20 cellular contexts compared by ENCODE assay signal in the genomic region with DNA sequence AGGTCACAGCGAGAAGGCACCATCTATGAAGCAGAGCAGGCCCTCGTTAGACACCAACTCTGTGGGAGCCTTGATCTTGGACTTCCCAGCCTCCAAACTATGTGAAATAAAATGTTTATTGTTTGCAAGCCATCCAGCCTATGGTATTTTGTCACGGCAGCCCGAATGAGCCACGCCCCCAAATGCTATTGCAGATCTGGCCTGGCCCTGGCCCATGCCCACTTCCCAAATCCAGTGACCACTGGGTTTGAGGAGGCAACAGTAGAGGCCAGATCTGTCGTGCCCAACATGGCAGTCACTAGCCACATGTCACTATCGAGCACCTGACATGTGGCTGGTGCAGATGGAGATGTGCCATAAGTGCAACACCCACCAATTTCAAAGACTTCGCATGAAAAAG. TPM values are rescaled to one million over a fixed set of nuclear protein-coding genes. Genes with fewer than 3 reads are reported as not detected.
DNase-seq lines count a peak whose midpoint lies in the region; ATAC-seq, FAIRE-seq and TF ChIP-seq lines count a peak whose summit lies in the region.
"Had no signal": no experiment of that assay in that cellular context is flagged by ENCODE, and none has a peak within 500 bp of the region (broad histone marks: within the 10 kb centered on the region; RNA-seq: fewer than 3 reads in every experiment).

No MANE protein-coding gene starts in this region.

- H3K36me3 Mint-ChIP-seq in activated naive CD4-positive, alpha-beta T cell treated with anti-CD3 and anti-CD28 coated beads for 36 hours (ENCODE audit: low read depth): peaks cover 19% of the 10 kb centered on the region
- peaks cover 25% of the 10 kb centered on the region for H3K36me3 Mint-ChIP-seq in stimulated activated memory B cell treated with anti-CD40 and anti-IgM and Interleukin-4, amounts not matched to agents 10 μg/mL and 1 μg/mL and 100 μg/mL, for 72 hours

- WGBS in GM12878 (ENCODE audit: insufficient coverage, insufficient replicate concordance, low lambda C conversion rate, missing lambda C conversion rate): 79% methylated on average over 8 of the region's 8 CpGs
- 88 to 92% (median 91%) methylated on average over 8 of the region's 8 CpGs for WGBS in ovary, 3 donors

- no peaks in the 10 kb centered on the region for H3K27me3 Mint-ChIP-seq in activated naive CD4-positive, alpha-beta T cell treated with anti-CD3 and anti-CD28 coated beads for 36 hours (ENCODE audit: low read depth)
- no peaks in the 10 kb centered on the region for H3K27me3 Mint-ChIP-seq in stimulated activated memory B cell treated with anti-CD40 and anti-IgM and Interleukin-4, amounts not matched to agents 10 μg/mL and 1 μg/mL and 100 μg/mL, for 72 hours

- no peak for TF ChIP-seq POLR2A in GM12878 (IDR thresholded peaks at IDR 0.05; ENCODE audit: low read depth, low read length)
- no peak for TF ChIP-seq POLR2A in ovary (IDR thresholded peaks at IDR 0.05)

- no peak overlapping the region for H2AFZ ChIP-seq in OCI-LY7 (ENCODE audit: low read length)
- no peak overlapping the region for H2AFZ ChIP-seq in GM12878 (ENCODE audit: control insufficient read depth, low read depth, low read length)
- H2AFZ ChIP-seq: hepatocyte had no signal

- H3K4me2 ChIP-seq in OCI-LY7 (ENCODE audit: low read length) (peak overlapping the region; percentile 16; the same call in 1 of the 2 replicates), GM12878 (ENCODE audit: control insufficient read depth, insufficient read depth) (peak overlapping the region; percentile 42; the same call in 1 of the 2 replicates)
- H3K4me2 ChIP-seq: hepatocyte had no signal

- H3K4me1 ChIP-seq in OCI-LY7 (ENCODE audit: insufficient read depth, low read length, poor library complexity, severe bottlenecking): peaks cover 66% of the 10 kb centered on the region
- H3K4me1 ChIP-seq in GM12878 (ENCODE audit: control insufficient read depth, insufficient read depth, low read length): peaks cover 72% of the 10 kb centered on the region
- no peaks in the 10 kb centered on the region for H3K4me1 ChIP-seq in ovary (ENCODE audit: insufficient read depth)
- H3K4me1 ChIP-seq: ascending aorta had no signal

- POLR2A ChIA-PET in OCI-LY7 (lab: Charles Lee) (interaction anchor here (1.0 to 4.8 kb wide), 4 partner anchors 9 to 62 kb away, joined by 3 to 45 read pairs (median 22); no protein-coding TSS in a partner anchor), GM12878 (lab: Charles Lee) (interaction anchor here (1.0 to 4.7 kb wide), 3 partner anchors 8 to 26 kb away, joined by 4 to 104 read pairs (median 11); partner anchors contain the start of gene STK10)

- no peaks in the 10 kb centered on the region for H4K20me1 ChIP-seq in OCI-LY7 (ENCODE audit: insufficient read depth, low read length)
- peaks cover 10% of the 10 kb centered on the region for H4K20me1 ChIP-seq in GM12878 (ENCODE audit: control insufficient read depth, insufficient read depth)

- RAD21 ChIA-PET in GM12878 (lab: Charles Lee; ENCODE audit: unreplicated experiment): interaction anchor here (5.2 to 9.9 kb wide), 2 partner anchors 9 to 64 kb away, joined by 65 to 158 read pairs; partner anchors contain the start of gene STK10

- no peak overlapping the region for H3K9ac ChIP-seq in GM12878 (ENCODE audit: control insufficient read depth, insufficient read depth, low read length)

- no peak for TF ChIP-seq RAD21 in GM12878 (IDR thresholded peaks at IDR 0.05; ENCODE audit: insufficient read depth, low read depth, low read length)

- in situ Hi-C loops in GM12878 (cut with MboI): loop anchor here (5.0 kb wide), 1 partner anchor 65 kb away; no protein-coding TSS in a partner anchor

- H3K79me2 ChIP-seq in OCI-LY7 (ENCODE audit: insufficient read depth, low read depth, low read length) (peaks cover 79% of the 10 kb centered on the region), GM12878 (ENCODE audit: control insufficient read depth, insufficient read depth, low read length) (peaks cover 92% of the 10 kb centered on the region)

- no peak for DNase-seq in activated naive CD4-positive, alpha-beta T cell treated with anti-CD3 and anti-CD28 coated beads for 36 hours
- no peak for DNase-seq in activated naive CD4-positive, alpha-beta T cell treated with Interleukin-2 at 50 U/mL for 16 hours
- no peak for DNase-seq in OCI-LY7 (ENCODE audit: low spot score)
- no peak for DNase-seq in GM12878 (ENCODE audit: low read depth, low spot score)
- no peak for DNase-seq in ovary
- no peak for DNase-seq in nucleus accumbens (lab: John Stamatoyannopoulos, UW)
- DNase-seq: Calu3, kidney glomerular epithelial cell, NCI-H187 treated with DMSO at 0.1 percent for 48 hours, NCI-H446, occipital lobe, right cardiac atrium, SHP77, T1000 had no signal

- BruUV-seq in OCI-LY7 (replicated peaks; lab: Mats Ljungman, UMichigan): no TSS peak
- BruUV-seq in GM12878 (replicated peaks; lab: Mats Ljungman, UMichigan): no TSS peak

- H3K27me3 ChIP-seq in GM12878 (replicated peaks in 1 of 2; ENCODE audit: control insufficient read depth in 2 of 2, insufficient read depth in 2 of 2, low read length in 1 of 2) (no peaks in the 10 kb centered on the region), ovary (no peaks in the 10 kb centered on the region)
- H3K27me3 ChIP-seq: ascending aorta, hepatocyte had no signal

- H3K4me3 ChIP-seq in OCI-LY7 (ENCODE audit: low read depth, low read length, poor library complexity, severe bottlenecking): no peak overlapping the region
- no peak overlapping the region for H3K4me3 ChIP-seq in GM12878
- H3K4me3 ChIP-seq in ovary: no peak overlapping the region
- H3K4me3 ChIP-seq: ascending aorta, hepatocyte had no signal

- H3K27ac Mint-ChIP-seq in activated naive CD4-positive, alpha-beta T cell treated with anti-CD3 and anti-CD28 coated beads for 36 hours: peak overlapping the region; percentile 94
- peak overlapping the region; percentile 83 for H3K27ac Mint-ChIP-seq in stimulated activated memory B cell treated with anti-CD40 and anti-IgM and Interleukin-4, amounts not matched to agents 10 μg/mL and 1 μg/mL and 100 μg/mL, for 72 hours

- no peak for FAIRE-seq in GM12878 (lab: Jason Lieb, UNC)

- H3K4me1 Mint-ChIP-seq in activated naive CD4-positive, alpha-beta T cell treated with anti-CD3 and anti-CD28 coated beads for 36 hours (ENCODE audit: low read depth): peaks cover 91% of the 10 kb centered on the region
- peaks cover 80% of the 10 kb centered on the region for H3K4me1 Mint-ChIP-seq in stimulated activated memory B cell treated with anti-CD40 and anti-IgM and Interleukin-4, amounts not matched to agents 10 μg/mL and 1 μg/mL and 100 μg/mL, for 72 hours

- SMC1A ChIA-PET in GM12878 (lab: Charles Lee; ENCODE audit: uncharacterized antibody, unreplicated experiment): interaction anchor here (5.6 kb wide), 1 partner anchor 9 kb away, joined by 103 read pairs; the partner anchor contains the start of gene STK10

- CTCF ChIA-PET in activated naive CD4-positive, alpha-beta T cell treated with anti-CD3 and anti-CD28 coated beads for 36 hours (lab: Charles Lee): interaction anchor here (1.5 to 3.4 kb wide), 3 partner anchors 10 to 67 kb away, joined by 6 to 15 read pairs (median 7); partner anchors contain the start of gene STK10
- CTCF ChIA-PET in OCI-LY7 (lab: Charles Lee; ENCODE audit: unreplicated experiment): interaction anchor here (1.3 kb wide), 1 partner anchor 11 kb away, joined by 3 read pairs; the partner anchor contains the start of gene STK10
- CTCF ChIA-PET in GM12878 (lab: Yijun Ruan, JAX): interaction anchor here (6.1 kb wide), 1 partner anchor 9 kb away, joined by 74 read pairs; the partner anchor contains the start of gene STK10

- no peaks in the 10 kb centered on the region for H3K9me3 Mint-ChIP-seq in activated naive CD4-positive, alpha-beta T cell treated with anti-CD3 and anti-CD28 coated beads for 36 hours
- H3K9me3 Mint-ChIP-seq in stimulated activated memory B cell treated with anti-CD40 and anti-IgM and Interleukin-4, amounts not matched to agents 10 μg/mL and 1 μg/mL and 100 μg/mL, for 72 hours: no peaks in the 10 kb centered on the region

- intact Hi-C loops in activated naive CD4-positive, alpha-beta T cell treated with anti-CD3 and anti-CD28 coated beads for 36 hours (cut with micrococcal nuclease): loop anchor here (5.0 to 10.0 kb wide), 3 partner anchors 190 to 1882 kb away; partner anchors contain the start of gene LCP2
- intact Hi-C loops in OCI-LY7 (cut with micrococcal nuclease; ENCODE audit: unreplicated experiment) (no loop called here), GM12878 (cut with micrococcal nuclease; ENCODE audit: unreplicated experiment) (no loop called here), ovary (cut with DNase I) (no loop called here)

- H3K9me2 ChIP-seq in OCI-LY7 (ENCODE audit: insufficient read depth, low read length): no peaks in the 10 kb centered on the region

- no peak overlapping the region for H3K4me3 Mint-ChIP-seq in activated naive CD4-positive, alpha-beta T cell treated with anti-CD3 and anti-CD28 coated beads for 36 hours
- H3K4me3 Mint-ChIP-seq in stimulated activated memory B cell treated with anti-CD40 and anti-IgM and Interleukin-4, amounts not matched to agents 10 μg/mL and 1 μg/mL and 100 μg/mL, for 72 hours: no peak overlapping the region

- TF ChIP-seq CTCF in OCI-LY7 (conservative IDR thresholded peaks at IDR 0.05; ENCODE audit: low read length): no peak
- TF ChIP-seq CTCF in GM12878 (IDR thresholded peaks at IDR 0.05 in 2 of 3, conservative IDR thresholded peaks at IDR 0.05 in 1 of 3; ENCODE audit: control insufficient read depth in 2 of 3, extremely low read depth in 1 of 3, insufficient read depth in 1 of 3, low read depth in 3 of 3, low read length in 3 of 3): no peak
- TF ChIP-seq CTCF in ovary (IDR thresholded peaks at IDR 0.05): no peak

- H3K27ac ChIP-seq in OCI-LY7 (ENCODE audit: low read depth, low read length, poor library complexity, severe bottlenecking) (peak overlapping the region; percentile 87), GM12878 (ENCODE audit: control insufficient read depth, insufficient read depth) (no peak overlapping the region), ovary (no peak overlapping the region)
- H3K27ac ChIP-seq: ascending aorta, hepatocyte had no signal

- TF ChIP-seq EP300 in GM12878 (IDR thresholded peaks at IDR 0.05; ENCODE audit: borderline replicate concordance in 1 of 2, control insufficient read depth in 1 of 2, low read depth in 2 of 2, low read length in 2 of 2): no peak
- TF ChIP-seq EP300 in ovary (IDR thresholded peaks at IDR 0.05): no peak

- ATAC-seq in GM12878 (no peak), GM21515 (IDR thresholded peaks at IDR 0.05; ENCODE audit: unreplicated experiment) (no peak)
- no peak for ATAC-seq in stimulated activated memory B cell treated with anti-CD40 and anti-IgM and Interleukin-4, amounts not matched to agents 10 μg/mL and 1 μg/mL and 100 μg/mL, for 72 hours
- ATAC-seq: right cardiac atrium had no signal

- H3K9me3 ChIP-seq in OCI-LY7 (ENCODE audit: low read length) (no peaks in the 10 kb centered on the region; the same call in 1 of the 2 replicates), GM12878 (replicated peaks; ENCODE audit: control insufficient read depth, insufficient read depth, low read length) (no peaks in the 10 kb centered on the region; the same call in 2 of the 3 replicates), ovary (no peaks in the 10 kb centered on the region)
- H3K9me3 ChIP-seq: ascending aorta had no signal

- H3K36me3 ChIP-seq in OCI-LY7 (ENCODE audit: insufficient read depth, low read length) (peaks cover 20% of the 10 kb centered on the region), GM12878 (ENCODE audit: control insufficient read depth in 2 of 2, insufficient read depth in 2 of 2, low read length in 1 of 2) (peaks cover 9 to 21% of the 10 kb centered on the region in 2 experiments; a peak in 3 of 4 replicates), ovary (no peaks in the 10 kb centered on the region)
- H3K36me3 ChIP-seq: ascending aorta had no signal

RNA-seq across cellular contexts. Expression of gene STK10, which starts 10.8 kb away (rescaled TPM):
- total RNA-seq in activated naive CD4-positive, alpha-beta T cell treated with anti-CD3 and anti-CD28 coated beads for 36 hours: 10 to 100 TPM; 44.7 to 55.1 TPM
- total RNA-seq in OCI-LY7 (2014; rRNA removed; shearing (Covaris generic)): 53.1 and 53.7 TPM in 2 replicates
- total RNA-seq in OCI-LY7 (2022) (89.7 and 95.9 TPM in 2 replicates), GM12878 (2014; rRNA removed) (55.8 and 57.4 TPM in 2 replicates), GM12878 (2014; rRNA removed; fragmentation: Illumina TruSeq; extraction: Trizol) (46.1 and 46.9 TPM in 2 replicates), GM12878 (2021) (75.4 and 96.4 TPM in 2 replicates), ovary (10 to 100 TPM in 4 of 7 donors, 1 to 10 TPM in 3; 7.6 to 15.5 (median 10.0) TPM)
- total RNA-seq in GM12878 (2013; cell fraction: nucleolus; rRNA removed): 217 and 221 TPM in 2 replicates
- 28.9 TPM for polyA plus RNA-seq in GM12878 (2011; ENCODE audit: low read depth)
- polyA plus RNA-seq in GM12878 (2011; rRNA removed) (21.1 and 41.8 TPM in 2 replicates), GM12878 (2014; fragmentation: Illumina TruSeq; extraction: Trizol) (33.6 and 53.2 TPM in 2 replicates), GM12878 (2014; fragmentation: Nextera tagmentation; extraction: Ambion mirVana) (10 to 100 TPM; 14.2 to 20.4 TPM), GM12878 (2014; rRNA removed) (48.1 and 53.0 TPM in 2 replicates), GM12878 (2016; fragmentation: Nextera tagmentation; extraction: Ambion mirVana) (10 to 100 TPM; 54.9 to 55.3 TPM), ovary (1 to 10 TPM; 5.4 to 8.9 TPM)
- 45.3 and 48.2 TPM in 2 replicates for polyA plus RNA-seq in GM12878 (2011; cell fraction: cytosol; rRNA removed)
- polyA plus RNA-seq in GM12878 (2011; cell fraction: nucleus; rRNA removed): 80.4 and 105 TPM in 2 replicates
- 49.9 and 55.9 TPM in 2 replicates for polyA plus RNA-seq in GM12878 (2012)
- 68.4 and 96.0 TPM in 2 replicates for polyA minus RNA-seq in GM12878 (2011; rRNA and poly(A)+ RNA removed)
- 35.1 and 36.6 TPM in 2 replicates for polyA minus RNA-seq in GM12878 (2011; cell fraction: cytosol; rRNA and poly(A)+ RNA removed)
- polyA minus RNA-seq in GM12878 (2011; cell fraction: nucleus; rRNA and poly(A)+ RNA removed): 53.1 and 106 TPM in 2 replicates

RNA-seq across cellular contexts. Expression of gene EFCAB9, which starts 16.7 kb away (rescaled TPM):
- not detected for total RNA-seq in activated naive CD4-positive, alpha-beta T cell treated with anti-CD3 and anti-CD28 coated beads for 36 hours
- total RNA-seq in OCI-LY7 (2014; rRNA removed; shearing (Covaris generic)): not detected in 2 replicates
- total RNA-seq in OCI-LY7 (2022): not detected in 2 replicates
- total RNA-seq in GM12878 (2013; cell fraction: nucleolus; rRNA removed): not detected in 2 replicates
- not detected in 2 replicates for total RNA-seq in GM12878 (2014; rRNA removed)
- not detected in 2 replicates for total RNA-seq in GM12878 (2014; rRNA removed; fragmentation: Illumina TruSeq; extraction: Trizol)
- total RNA-seq in GM12878 (2021): not detected in 2 replicates
- polyA plus RNA-seq in GM12878 (2011; ENCODE audit: low read depth): not detected
- not detected in 2 replicates for polyA plus RNA-seq in GM12878 (2011; rRNA removed)
- polyA plus RNA-seq in GM12878 (2011; cell fraction: cytosol; rRNA removed): not detected in 2 replicates
- polyA plus RNA-seq in GM12878 (2011; cell fraction: nucleus; rRNA removed): not detected in 2 replicates
- not detected in 2 replicates for polyA plus RNA-seq in GM12878 (2012)
- not detected in 2 replicates for polyA plus RNA-seq in GM12878 (2014; fragmentation: Illumina TruSeq; extraction: Trizol)
- not detected for polyA plus RNA-seq in GM12878 (2014; fragmentation: Nextera tagmentation; extraction: Ambion mirVana)
- not detected in 2 replicates for polyA plus RNA-seq in GM12878 (2014; rRNA removed)
- polyA plus RNA-seq in GM12878 (2016; fragmentation: Nextera tagmentation; extraction: Ambion mirVana): under 1 TPM in 1 of 2 experiments, not detected in 1; 0.73 TPM
- polyA minus RNA-seq in GM12878 (2011; rRNA and poly(A)+ RNA removed): not detected in 2 replicates
- not detected in 2 replicates for polyA minus RNA-seq in GM12878 (2011; cell fraction: cytosol; rRNA and poly(A)+ RNA removed)
- polyA minus RNA-seq in GM12878 (2011; cell fraction: nucleus; rRNA and poly(A)+ RNA removed): not detected in 2 replicates
- not detected for total RNA-seq in ovary
- polyA plus RNA-seq in ovary: not detected
- total RNA-seq: ascending aorta, Calu3, chondrocyte, hepatocyte, occipital lobe, right cardiac atrium had no signal
- polyA plus RNA-seq: AG04450, hepatocyte, right cardiac atrium had no signal
